In genomic region chr6:117484052-117484646, GRCh38 we compare ENCODE assay signal across 8 cellular contexts. TPM values are rescaled to one million over a fixed set of nuclear protein-coding genes. Genes with fewer than 3 reads are reported as not detected.
DNase-seq lines count a peak whose midpoint lies in the region; ATAC-seq and TF ChIP-seq lines count a peak whose summit lies in the region.

No MANE protein-coding gene starts in this region.

- peak overlapping the region; percentile 82 for H3K9ac ChIP-seq in endodermal cell (ENCODE audit: extremely low read depth, low read length, poor library complexity, severe bottlenecking)

- H3K27me3 ChIP-seq in CD8-positive, alpha-beta T cell (ENCODE audit: insufficient read depth, low read length) = no peaks in the 10 kb centered on the region
- H3K27me3 ChIP-seq in Panc1 (ENCODE audit: control insufficient read depth, insufficient read depth, low read length) = no peaks in the 10 kb centered on the region
- peaks cover 9% of the 10 kb centered on the region for H3K27me3 ChIP-seq in endodermal cell (ENCODE audit: control insufficient read depth, insufficient read depth, low read length, poor library complexity, severe bottlenecking)
- no peaks in the 10 kb centered on the region for H3K27me3 ChIP-seq in ovary

- H3K27ac Mint-ChIP-seq in CD8-positive, alpha-beta T cell = no peak overlapping the region
- H3K27ac Mint-ChIP-seq in endodermal cell = no peak overlapping the region

- no peak for TF ChIP-seq EP300 in ovary (IDR thresholded peaks at IDR 0.05)

- POLR2A ChIA-PET in CD8-positive, alpha-beta T cell (lab: Charles Lee) = interaction anchor here (0.6 to 5.0 kb wide), 3 partner anchors 65 to 1133 kb away, joined by 3 to 26 read pairs (median 3); no protein-coding TSS in a partner anchor
- POLR2A ChIA-PET in Panc1 (lab: Charles Lee) = no interaction called here

- no peaks in the 10 kb centered on the region for H3K9me3 Mint-ChIP-seq in CD8-positive, alpha-beta T cell
- H3K9me3 Mint-ChIP-seq in endodermal cell = peaks cover 14% of the 10 kb centered on the region

- H3K36me3 Mint-ChIP-seq in CD8-positive, alpha-beta T cell = peaks cover 2% of the 10 kb centered on the region
- H3K36me3 Mint-ChIP-seq in endodermal cell (ENCODE audit: low read depth) = peaks cover 20% of the 10 kb centered on the region

- peaks cover 17% of the 10 kb centered on the region for H3K4me1 Mint-ChIP-seq in CD8-positive, alpha-beta T cell (ENCODE audit: low read depth)
- peaks cover 12% of the 10 kb centered on the region for H3K4me1 Mint-ChIP-seq in endodermal cell

- no peaks in the 10 kb centered on the region for H3K9me3 ChIP-seq in CD8-positive, alpha-beta T cell (ENCODE audit: low read length)
- H3K9me3 ChIP-seq in Panc1 (ENCODE audit: control insufficient read depth, insufficient read depth, low read depth, low read length) = peaks cover 13% of the 10 kb centered on the region; the same call in 1 of the 2 replicates
- H3K9me3 ChIP-seq in endodermal cell (ENCODE audit: control insufficient read depth, low read length) = peaks cover 17% of the 10 kb centered on the region
- no peaks in the 10 kb centered on the region for H3K9me3 ChIP-seq in ovary

- CTCF ChIA-PET in CD8-positive, alpha-beta T cell (lab: Charles Lee) = interaction anchor here (1.0 to 1.5 kb wide), 2 partner anchors 33 to 72 kb away, joined by 3 to 4 read pairs; no protein-coding TSS in a partner anchor
- CTCF ChIA-PET in Panc1 (lab: Charles Lee) = no interaction called here

- TF ChIP-seq POLR2A in ovary (IDR thresholded peaks at IDR 0.05) = no peak

- H3K27ac ChIP-seq in CD8-positive, alpha-beta T cell (ENCODE audit: low read depth, low read length) = no peak overlapping the region
- H3K27ac ChIP-seq in Panc1 (ENCODE audit: low read length) = peak overlapping the region; percentile 95
- H3K27ac ChIP-seq in endodermal cell (ENCODE audit: low read depth, low read length) = no peak overlapping the region
- no peak overlapping the region for H3K27ac ChIP-seq in ovary

- H3K36me3 ChIP-seq in CD8-positive, alpha-beta T cell (ENCODE audit: insufficient read depth, low read length) = no peaks in the 10 kb centered on the region
- H3K36me3 ChIP-seq in Panc1 (ENCODE audit: control insufficient read depth, insufficient read depth, low read length) (no peaks in the 10 kb centered on the region), endodermal cell (ENCODE audit: control insufficient read depth, insufficient read depth, low read length) (peaks cover 10% of the 10 kb centered on the region), ovary (no peaks in the 10 kb centered on the region)

- H3K4me3 Mint-ChIP-seq in CD8-positive, alpha-beta T cell = peak overlapping the region; percentile 90
- peak overlapping the region; percentile 79 for H3K4me3 Mint-ChIP-seq in endodermal cell

- WGBS in endodermal cell (ENCODE audit: insufficient coverage in 1 of 2, insufficient read length in 1 of 2), 2 experiments = 88 to 95% methylated on average over 2 to 7 of the region's 8 CpGs
- WGBS in ovary, 3 donors = 68 to 71% (median 70%) methylated on average over 8 of the region's 8 CpGs

- TSS peak; percentile 58 for BruUV-seq in Panc1 (replicated peaks; lab: Mats Ljungman, UMichigan)

- intact Hi-C loops in CD8-positive, alpha-beta T cell (cut with DNase I, micrococcal nuclease) = loop anchor here in 1 of 2 experiments (5.0 kb wide), 1 partner anchor 193 kb away; the partner anchor contains the start of gene NUS1
- intact Hi-C loops in Panc1 (cut with micrococcal nuclease; ENCODE audit: unreplicated experiment) = no loop called here
- intact Hi-C loops in ovary (cut with DNase I) = no loop called here

- no peak for DNase-seq in CD8-positive, alpha-beta T cell
- no peak for DNase-seq in Panc1 (ENCODE audit: low read depth, low spot score)
- no peak for DNase-seq in endodermal cell
- DNase-seq in ovary = no peak
- no peak for DNase-seq in SIG-M5 treated with dmso at 0.1 percent for 504 hours (lab: John Stamatoyannopoulos, UW; ENCODE audit: unreplicated experiment)
- DNase-seq in kidney glomerular epithelial cell (lab: John Stamatoyannopoulos, UW) = no peak

- H3K4me3 ChIP-seq in CD8-positive, alpha-beta T cell (ENCODE audit: low read depth, low read length) = no peak overlapping the region
- peak overlapping the region; percentile 72 to 81 for H3K4me3 ChIP-seq in Panc1 (ENCODE audit: low read depth in 2 of 2, low read length in 2 of 2)
- H3K4me3 ChIP-seq in endodermal cell (ENCODE audit: low read length) = peak overlapping the region; percentile 97
- peak overlapping the region; percentile 77 for H3K4me3 ChIP-seq in ovary

- H3K4me1 ChIP-seq in CD8-positive, alpha-beta T cell (ENCODE audit: insufficient read depth, low read length) = peaks cover 16% of the 10 kb centered on the region
- H3K4me1 ChIP-seq in Panc1 (ENCODE audit: control insufficient read depth, insufficient read depth, low read length) (peaks cover 36% of the 10 kb centered on the region), endodermal cell (ENCODE audit: control insufficient read depth, insufficient read depth, low read length) (no peaks in the 10 kb centered on the region), ovary (ENCODE audit: insufficient read depth) (peaks cover 1% of the 10 kb centered on the region)

- no peak for ATAC-seq in CD8-positive, alpha-beta T cell
- ATAC-seq in Panc1 (no peak), GM21576 (IDR thresholded peaks at IDR 0.05; ENCODE audit: unreplicated experiment) (no peak), GM18511 (IDR thresholded peaks at IDR 0.05; ENCODE audit: unreplicated experiment) (no peak)

- TF ChIP-seq CTCF in CD8-positive, alpha-beta T cell (IDR thresholded peaks at IDR 0.05) = no peak
- TF ChIP-seq CTCF in Panc1 (IDR thresholded peaks at IDR 0.05) = no peak
- TF ChIP-seq CTCF in endodermal cell (conservative IDR thresholded peaks at IDR 0.05) = no peak
- no peak for TF ChIP-seq CTCF in ovary (IDR thresholded peaks at IDR 0.05)

- peaks cover 32% of the 10 kb centered on the region for H3K27me3 Mint-ChIP-seq in CD8-positive, alpha-beta T cell (ENCODE audit: low read depth)
- H3K27me3 Mint-ChIP-seq in endodermal cell (ENCODE audit: insufficient read depth) = peaks cover 32% of the 10 kb centered on the region

- in situ Hi-C loops in Panc1 (cut with HindIII; ENCODE audit: low pct_unique_long_range_greater_than_20kb, low sequenced_read_pairs) = no loop called here

RNA-seq across cellular contexts. Expression of gene DCBLD1, which starts 1.7 kb away (rescaled TPM):
- total RNA-seq in CD8-positive, alpha-beta T cell = 1 to 10 TPM; 2.0 to 2.1 TPM
- total RNA-seq in Panc1 (2021; ENCODE audit: unreplicated experiment) (29.0 TPM), endodermal cell (10 to 100 TPM; 16.2 to 27.9 TPM), ovary (1 to 10 TPM; 2.8 to 4.2 (median 3.3) TPM)
- polyA plus RNA-seq in Panc1 (2012; ENCODE audit: insufficient read length) = 20.1 TPM
- 11.3 TPM for polyA plus RNA-seq in endodermal cell (2013, experiment 1 of 2)
- polyA plus RNA-seq in endodermal cell (2013, experiment 2 of 2) = 12.9 TPM
- 1 to 10 TPM; 2.3 to 9.2 TPM for polyA plus RNA-seq in ovary

RNA-seq across cellular contexts. Expression of gene ROS1, which starts 58.4 kb away (rescaled TPM):
- not detected for total RNA-seq in CD8-positive, alpha-beta T cell
- total RNA-seq in Panc1 (2021; ENCODE audit: unreplicated experiment) (0.10 TPM), endodermal cell (not detected), ovary (under 1 TPM in 4 of 7 donors, not detected in 3; under 0.01 to 0.62 (median 0.14) TPM)
- not detected for polyA plus RNA-seq in Panc1 (2012; ENCODE audit: insufficient read length)
- not detected for polyA plus RNA-seq in endodermal cell (2013, experiment 1 of 2)
- polyA plus RNA-seq in endodermal cell (2013, experiment 2 of 2) = not detected
- not detected for polyA plus RNA-seq in ovary
